2 cellular contexts compared by ENCODE assay signal in genomic region chr6:154738561-154738961, GRCh38.
TF ChIP-seq lines count a peak whose summit lies in the region.

No MANE protein-coding gene starts in this region.

TF ChIP-seq in endothelial cell of umbilical vein, 7 proteins besides CTCF, POLR2A, EP300 and RAD21:
- TF ChIP-seq MYC (IDR thresholded peaks at IDR 0.05; ENCODE audit: low read depth, low read length) (no peak), FOS (IDR thresholded peaks at IDR 0.05; ENCODE audit: borderline replicate concordance, insufficient read depth, low read length) (no peak), JUN (IDR thresholded peaks at IDR 0.05; ENCODE audit: borderline replicate concordance, insufficient read depth, insufficient read length, low read depth) (peak; percentile 49), POLR2AphosphoS5 (IDR thresholded peaks at IDR 0.05; ENCODE audit: insufficient read depth, low read depth, low read length) (no peak)

TF ChIP-seq in HEK293T, 16 proteins besides CTCF, POLR2A, EP300 and RAD21:
- no peak for TF ChIP-seq HDGF (IDR thresholded peaks at IDR 0.05; ENCODE audit: borderline replicate concordance)
- TF ChIP-seq ARNT (IDR thresholded peaks at IDR 0.05) = no peak
- TF ChIP-seq FOXM1 (IDR thresholded peaks at IDR 0.05; ENCODE audit: borderline replicate concordance) = no peak
- TF ChIP-seq FOXK2 (IDR thresholded peaks at IDR 0.05) = no peak
- no peak for TF ChIP-seq PKNOX1 (IDR thresholded peaks at IDR 0.05)
- no peak for TF ChIP-seq TARDBP (IDR thresholded peaks at IDR 0.05)
- no peak for TF ChIP-seq ZNF384 (IDR thresholded peaks at IDR 0.05)
- no peak for TF ChIP-seq NFRKB (IDR thresholded peaks at IDR 0.05)
- TF ChIP-seq CTBP1 (IDR thresholded peaks at IDR 0.05; ENCODE audit: borderline replicate concordance) = no peak
- TF ChIP-seq ELF4 (IDR thresholded peaks at IDR 0.05) = no peak
- TF ChIP-seq SUZ12 (IDR thresholded peaks at IDR 0.05) = no peak
- no peak for TF ChIP-seq L3MBTL2 (conservative IDR thresholded peaks at IDR 0.05)
- no peak for TF ChIP-seq SP1 (IDR thresholded peaks at IDR 0.05)
- TF ChIP-seq BHLHE40 (IDR thresholded peaks at IDR 0.05; ENCODE audit: borderline replicate concordance) = no peak
- TF ChIP-seq LEF1 (IDR thresholded peaks at IDR 0.05; ENCODE audit: borderline replicate concordance) = no peak
- TF ChIP-seq FOXA1 (IDR thresholded peaks at IDR 0.05) = no peak
TF ChIP-seq in HEK293T: peak in this region for 0.
